Comparison of ENCODE assay signal across 8 cellular contexts in genomic region chr22:26512149-26512793, GRCh38. TPM values are rescaled to one million over a fixed set of nuclear protein-coding genes. Genes with fewer than 3 reads are reported as not detected.
A peak's percentile ranks its signal among the peaks of the same experiment; 100 is the strongest.
DNase-seq lines count a peak whose midpoint lies in the region; ATAC-seq and TF ChIP-seq lines count a peak whose summit lies in the region.

TFIP11 (minus strand) TSS chr22:26512473; CDS start chr22:26510272, 2,201 bp downstream.

- H3K4me1 ChIP-seq in cardiac muscle cell (ENCODE audit: low read depth), result peaks cover 7% of the 10 kb centered on the region
- H3K4me1 ChIP-seq in parathyroid adenoma, result peaks cover 2% of the 10 kb centered on the region
- peaks cover 0 to 27% (median 16%) of the 10 kb centered on the region in 4 donors for H3K4me1 ChIP-seq in tibial artery

- no peak for TF ChIP-seq CTCF in GM12864 (IDR thresholded peaks at IDR 0.05; ENCODE audit: low read depth, low read length, missing control alignments)
- no peak for TF ChIP-seq CTCF in cardiac muscle cell (IDR thresholded peaks at IDR 0.05; ENCODE audit: low read depth, low read length)
- TF ChIP-seq CTCF in parathyroid adenoma (IDR thresholded peaks at IDR 0.05), result no peak
- no peak for TF ChIP-seq CTCF in tibial artery (IDR thresholded peaks at IDR 0.05)

- H3K27me3 ChIP-seq in cardiac muscle cell (no peaks in the 10 kb centered on the region), parathyroid adenoma (ENCODE audit: control insufficient read depth, insufficient read depth, low read length) (no peaks in the 10 kb centered on the region), tibial artery (no peaks in the 10 kb centered on the region)

- peak within 1 kb of the TSS; percentile 98 to 99 for H3K27ac Mint-ChIP-seq in T-cell

- H3K9me3 ChIP-seq in cardiac muscle cell (ENCODE audit: low read depth) (no peaks in the 10 kb centered on the region), parathyroid adenoma (ENCODE audit: control insufficient read depth, low read length) (no peaks in the 10 kb centered on the region), tibial artery (no peaks in the 10 kb centered on the region)

- H3K27me3 Mint-ChIP-seq in T-cell, result no peaks in the 10 kb centered on the region

- H3K79me2 ChIP-seq in parathyroid adenoma, result peaks cover 3% of the 10 kb centered on the region

- intact Hi-C loops in tibial artery (cut with DNase I; ENCODE audit: low total_unique reads), result no loop called here

- H3K9ac ChIP-seq in parathyroid adenoma, result peak within 1 kb of the TSS; percentile 34

- peak; percentile 61 for DNase-seq in GM12864 (ENCODE audit: low read depth)
- peak; percentile 86 for DNase-seq in NCI-H146 (lab: John Stamatoyannopoulos, UW)
- peak; percentile 67 to 92 (median 86) for DNase-seq in T-cell
- DNase-seq in cardiac muscle cell (ENCODE audit: low read depth in 1 of 2, low spot score in 1 of 2), result peak; percentile 95 to 97
- DNase-seq in tibial artery, result peak; percentile 94

- H3K27ac ChIP-seq in adipose tissue (ENCODE audit: low read depth, low read length) (peak within 1 kb of the TSS; percentile 8), cardiac muscle cell (peak within 1 kb of the TSS; percentile 79), parathyroid adenoma (peak within 1 kb of the TSS; percentile 74), tibial artery (peak within 1 kb of the TSS; percentile 84 to 85)

- peak within 1 kb of the TSS; percentile 99 for H3K4me2 ChIP-seq in parathyroid adenoma (ENCODE audit: low read length)

- peaks cover 22% of the 10 kb centered on the region for H3K36me3 Mint-ChIP-seq in T-cell

- POLR2A ChIA-PET in T-cell (lab: Charles Lee), result interaction anchor here (0.6 to 1.0 kb wide), 2 partner anchors 11 to 29 kb away, joined by 3 read pairs; partner anchors contain the start of genes HPS4 (in 1 of the 2) and SRRD (in 1 of the 2)

- H2AFZ ChIP-seq in parathyroid adenoma, result peak within 1 kb of the TSS; percentile 88

- 0% methylated on average over 40 of the region's 40 CpGs for WGBS in adipose tissue, 3 donors

- H3K36me3 ChIP-seq in cardiac muscle cell (peaks cover 23% of the 10 kb centered on the region), parathyroid adenoma (ENCODE audit: control insufficient read depth, insufficient read depth, low read length) (no peaks in the 10 kb centered on the region), tibial artery (peaks cover 18 to 29% (median 27%) of the 10 kb centered on the region in 3 donors)

- H3K9me3 Mint-ChIP-seq in T-cell, result no peaks in the 10 kb centered on the region

- H3K4me3 ChIP-seq in GM12864 (ENCODE audit: low read depth, low read length), result peak within 1 kb of the TSS; percentile 94
- H3K4me3 ChIP-seq in cardiac muscle cell, result peak within 1 kb of the TSS; percentile 79
- peak within 1 kb of the TSS; percentile 92 for H3K4me3 ChIP-seq in parathyroid adenoma (ENCODE audit: low read depth, low read length)
- peak within 1 kb of the TSS; percentile 77 to 81 for H3K4me3 ChIP-seq in tibial artery

- CTCF ChIA-PET in T-cell (lab: Charles Lee), result interaction anchor here in 1 of 2 donors (0.7 to 2.2 kb wide), 5 partner anchors 9 to 153 kb away, joined by 3 to 11 read pairs (median 4); partner anchors contain the start of genes HPS4 and SRRD

- ATAC-seq in HG02678 (IDR thresholded peaks at IDR 0.05; ENCODE audit: unreplicated experiment) (peak; percentile 95), T-cell (replicated peaks in 1 of 4) (peak; percentile 89 to 99 (median 97))

- H3K4me3 Mint-ChIP-seq in T-cell, result peak within 1 kb of the TSS; percentile 99 to 100 (median 99)

- peaks cover 45 to 52% (median 50%) of the 10 kb centered on the region in 3 donors for H3K4me1 Mint-ChIP-seq in T-cell

RNA-seq across cellular contexts. Expression of gene TFIP11, which starts in this region (rescaled TPM):
- total RNA-seq in T-cell (10 to 100 TPM; 63.0 to 91.8 (median 75.2) TPM), cardiac muscle cell (17.4 and 24.6 TPM in 2 replicates)
- polyA plus RNA-seq in adipose tissue (10 to 100 TPM; 10.9 to 15.5 (median 12.1) TPM), cardiac muscle cell (25.2 and 25.5 TPM in 2 replicates)

Comparison
In these comparisons a context has a peak if more than half of its experiments do, and no peak if none do; other contexts are left out.
1. Peak in every context shown above with its lines: DNase-seq, ATAC-seq, H3K4me3 ChIP-seq and H3K27ac ChIP-seq.
2. H3K27ac ChIP-seq: peak in every context shown above with its lines; median percentile 84 in tibial artery; 79 in cardiac muscle cell; 74 in parathyroid adenoma; 8 in adipose tissue.